9 cellular contexts compared by ENCODE assay signal in genomic region chr19:43638991-43639494, GRCh38. TPM values are rescaled to one million over a fixed set of nuclear protein-coding genes. Genes with fewer than 3 reads are reported as not detected.
DNase-seq lines count a peak whose midpoint lies in the region; ATAC-seq, FAIRE-seq and TF ChIP-seq lines count a peak whose summit lies in the region.
"Had no signal": no experiment of that assay in that cellular context is flagged by ENCODE, and none has a peak within 500 bp of the region (broad histone marks: within the 10 kb centered on the region; RNA-seq: fewer than 3 reads in every experiment).

No MANE protein-coding gene starts in this region.

- no peak for ATAC-seq in CD4-positive, alpha-beta T cell (ENCODE audit: poor library complexity)
- ATAC-seq in GM21515 (IDR thresholded peaks at IDR 0.05; ENCODE audit: unreplicated experiment) = no peak

- H3K9ac ChIP-seq in endothelial cell of umbilical vein (replicated peaks; ENCODE audit: extremely low read depth, insufficient read depth, low read length) = no peak overlapping the region

- H3K4me3 ChIP-seq in OCI-LY7 (ENCODE audit: low read depth, low read length, poor library complexity, severe bottlenecking) (no peak overlapping the region), endothelial cell of umbilical vein (replicated peaks in 1 of 3; ENCODE audit: insufficient read depth in 1 of 3, low read depth in 1 of 3, low read length in 3 of 3) (peak overlapping the region in 2 of 3 experiments; percentile 10 to 35), osteoblast (ENCODE audit: insufficient read depth, low read length) (peak overlapping the region; percentile 16)

- BruUV-seq in OCI-LY7 (replicated peaks; lab: Mats Ljungman, UMichigan) (no TSS peak), endothelial cell of umbilical vein (replicated peaks; lab: Mats Ljungman, UMichigan) (no TSS peak)

- dilution Hi-C loops in endothelial cell of umbilical vein (cut with MboI; ENCODE audit: extremely low pct_ligation_motif_present, low sequenced_read_pairs) = no loop called here

- H3K4me2 ChIP-seq in OCI-LY7 (ENCODE audit: low read length) (0 out of 2 replicates have a peak overlapping the region, but pooled peaks have one; percentile 32), endothelial cell of umbilical vein (ENCODE audit: insufficient read depth, low read length) (no peak overlapping the region), osteoblast (ENCODE audit: insufficient read depth, low read length) (no peak overlapping the region)

- peaks cover 27% of the 10 kb centered on the region for H3K27me3 ChIP-seq in CD4-positive, alpha-beta T cell (ENCODE audit: control insufficient read depth, insufficient read depth, low read length)
- H3K27me3 ChIP-seq in endothelial cell of umbilical vein (ENCODE audit: control insufficient read depth in 2 of 2, insufficient read depth in 2 of 2, low read length in 2 of 2) (peaks cover 15 to 25% of the 10 kb centered on the region in 2 experiments), osteoblast (ENCODE audit: insufficient read depth, low read length) (peaks cover 35% of the 10 kb centered on the region)

- intact Hi-C loops in CD4-positive, alpha-beta T cell (cut with DNase I, micrococcal nuclease) = loop anchor here in 1 of 2 experiments (2.0 kb wide), 1 partner anchor 30 kb away; no protein-coding TSS in a partner anchor
- intact Hi-C loops in OCI-LY7 (cut with micrococcal nuclease; ENCODE audit: unreplicated experiment) (no loop called here), endothelial cell of umbilical vein (cut with micrococcal nuclease) (no loop called here)

- H3K9me1 ChIP-seq in endothelial cell of umbilical vein (replicated peaks; ENCODE audit: control insufficient read depth, extremely low read depth, insufficient read depth, low read length) = no peaks in the 10 kb centered on the region

- peaks cover 13% of the 10 kb centered on the region for H3K4me1 Mint-ChIP-seq in CD4-positive, alpha-beta T cell (ENCODE audit: low read depth)

- no peaks in the 10 kb centered on the region for H3K36me3 Mint-ChIP-seq in CD4-positive, alpha-beta T cell (ENCODE audit: low read depth)
- H3K36me3 Mint-ChIP-seq: activated naive CD4-positive, alpha-beta T cell treated with anti-CD3 and anti-CD28 coated beads, Interleukin-2, amount 50 U/mL, for 72 hours had no signal

- POLR2A ChIA-PET in CD4-positive, alpha-beta T cell (lab: Charles Lee) = no interaction called here
- POLR2A ChIA-PET in OCI-LY7 (lab: Charles Lee) = no interaction called here
- POLR2A ChIA-PET in endothelial cell of umbilical vein (lab: Charles Lee) = no interaction called here

- no peak for FAIRE-seq in endothelial cell of umbilical vein (lab: Jason Lieb, UNC)

- TF ChIP-seq POLR2A in endothelial cell of umbilical vein (IDR thresholded peaks at IDR 0.05; ENCODE audit: low read depth, low read length) = no peak

- H3K79me2 ChIP-seq in OCI-LY7 (ENCODE audit: insufficient read depth, low read depth, low read length) = no peaks in the 10 kb centered on the region
- no peaks in the 10 kb centered on the region for H3K79me2 ChIP-seq in endothelial cell of umbilical vein (ENCODE audit: control insufficient read depth, insufficient read depth, low read length)
- no peaks in the 10 kb centered on the region for H3K79me2 ChIP-seq in osteoblast (ENCODE audit: insufficient read depth, low read length)

- H4K20me1 ChIP-seq in OCI-LY7 (ENCODE audit: insufficient read depth, low read length) = no peaks in the 10 kb centered on the region
- H4K20me1 ChIP-seq in endothelial cell of umbilical vein (replicated peaks; ENCODE audit: control insufficient read depth, extremely low read depth, insufficient read depth, low read length) = no peaks in the 10 kb centered on the region
- H4K20me1 ChIP-seq in osteoblast (ENCODE audit: insufficient read depth, low read length) = no peaks in the 10 kb centered on the region

- no peaks in the 10 kb centered on the region for H3K36me3 ChIP-seq in OCI-LY7 (ENCODE audit: insufficient read depth, low read length)
- no peaks in the 10 kb centered on the region for H3K36me3 ChIP-seq in endothelial cell of umbilical vein (ENCODE audit: control insufficient read depth in 2 of 2, extremely low read depth in 1 of 2, insufficient read depth in 2 of 2, low read length in 2 of 2)
- no peaks in the 10 kb centered on the region for H3K36me3 ChIP-seq in osteoblast (ENCODE audit: insufficient read depth, low read length)

- H3K27ac Mint-ChIP-seq in CD4-positive, alpha-beta T cell = no peak overlapping the region
- H3K27ac Mint-ChIP-seq: activated naive CD4-positive, alpha-beta T cell treated with anti-CD3 and anti-CD28 coated beads, Interleukin-2, amount 50 U/mL, for 72 hours had no signal

- H3K9me2 ChIP-seq in OCI-LY7 (ENCODE audit: insufficient read depth, low read length) = no peaks in the 10 kb centered on the region

- H3K27ac ChIP-seq in CD4-positive, alpha-beta T cell (ENCODE audit: low read depth, low read length) = no peak overlapping the region
- H3K27ac ChIP-seq in OCI-LY7 (ENCODE audit: low read depth, low read length, poor library complexity, severe bottlenecking) = no peak overlapping the region
- no peak overlapping the region for H3K27ac ChIP-seq in endothelial cell of umbilical vein (ENCODE audit: insufficient read depth, low read depth, low read length)
- no peak overlapping the region for H3K27ac ChIP-seq in osteoblast (ENCODE audit: low read depth, low read length)

- no peaks in the 10 kb centered on the region for H3K9me3 ChIP-seq in CD4-positive, alpha-beta T cell (ENCODE audit: control insufficient read depth, low read length)
- no peaks in the 10 kb centered on the region for H3K9me3 ChIP-seq in OCI-LY7 (ENCODE audit: low read length)
- H3K9me3 ChIP-seq in endothelial cell of umbilical vein (replicated peaks; ENCODE audit: control insufficient read depth, insufficient read depth, low read length) = no peaks in the 10 kb centered on the region
- H3K9me3 ChIP-seq in osteoblast (ENCODE audit: low read depth, low read length) = no peaks in the 10 kb centered on the region

- H3K9me3 Mint-ChIP-seq in CD4-positive, alpha-beta T cell = no peaks in the 10 kb centered on the region
- H3K9me3 Mint-ChIP-seq: activated naive CD4-positive, alpha-beta T cell treated with anti-CD3 and anti-CD28 coated beads, Interleukin-2, amount 50 U/mL, for 72 hours had no signal

- H2AFZ ChIP-seq in OCI-LY7 (ENCODE audit: low read length) = no peak overlapping the region
- H2AFZ ChIP-seq in endothelial cell of umbilical vein (ENCODE audit: low read depth, low read length) = peak overlapping the region; percentile 64
- H2AFZ ChIP-seq in osteoblast (ENCODE audit: low read length) = no peak overlapping the region

- peaks cover 12% of the 10 kb centered on the region for H3K4me1 ChIP-seq in OCI-LY7 (ENCODE audit: insufficient read depth, low read length, poor library complexity, severe bottlenecking)
- peaks cover 7% of the 10 kb centered on the region for H3K4me1 ChIP-seq in endothelial cell of umbilical vein (ENCODE audit: control insufficient read depth, extremely low read depth, insufficient read depth, low read length)
- H3K4me1 ChIP-seq in osteoblast (ENCODE audit: insufficient read depth, low read length) = peaks cover 23% of the 10 kb centered on the region

- H3K4me3 Mint-ChIP-seq in CD4-positive, alpha-beta T cell = peak overlapping the region; percentile 85

- H3K27me3 Mint-ChIP-seq in CD4-positive, alpha-beta T cell = peaks cover 33% of the 10 kb centered on the region

- DNase-seq in CD4-positive, alpha-beta T cell = no peak
- DNase-seq in OCI-LY7 (ENCODE audit: low spot score) (no peak), endothelial cell of umbilical vein (ENCODE audit: low read depth, low spot score) (no peak), osteoblast (ENCODE audit: insufficient read length, low spot score, missing footprints) (no peak), NCI-H524 treated with DMSO at 0.1 percent for 48 hours (lab: John Stamatoyannopoulos, UW) (no peak), NAMALWA (ENCODE audit: low spot score) (no peak)
- DNase-seq in central memory CD4-positive, alpha-beta T cell = no peak

- CTCF ChIA-PET in CD4-positive, alpha-beta T cell (lab: Charles Lee) = no interaction called here
- CTCF ChIA-PET in OCI-LY7 (lab: Charles Lee; ENCODE audit: unreplicated experiment) = no interaction called here
- CTCF ChIA-PET in endothelial cell of umbilical vein (lab: Charles Lee) = no interaction called here

- TF ChIP-seq CTCF in CD4-positive, alpha-beta T cell (IDR thresholded peaks at IDR 0.05) = no peak
- TF ChIP-seq CTCF in OCI-LY7 (conservative IDR thresholded peaks at IDR 0.05; ENCODE audit: low read length) = no peak
- no peak for TF ChIP-seq CTCF in endothelial cell of umbilical vein (IDR thresholded peaks at IDR 0.05; ENCODE audit: extremely low read depth in 1 of 2, insufficient read depth in 1 of 2, low read depth in 1 of 2, low read length in 2 of 2)
- no peak for TF ChIP-seq CTCF in osteoblast (IDR thresholded peaks at IDR 0.05; ENCODE audit: extremely low read depth, low read depth, low read length)

RNA-seq across cellular contexts. Expression of gene CADM4, which starts 0.6 kb away (rescaled TPM):
- under 1 TPM; 0.28 to 0.36 TPM for total RNA-seq in CD4-positive, alpha-beta T cell
- total RNA-seq in OCI-LY7 (2014; rRNA removed; shearing (Covaris generic)) = 0.05 TPM in 1 of 2 replicates, not detected in the other
- not detected in 2 replicates for total RNA-seq in OCI-LY7 (2022)
- total RNA-seq in endothelial cell of umbilical vein = 6.7 and 7.5 TPM in 2 replicates
- 5.0 and 7.7 TPM in 2 replicates for polyA plus RNA-seq in endothelial cell of umbilical vein
- polyA plus RNA-seq in endothelial cell of umbilical vein (2011; cell fraction: cytosol; rRNA removed) = 4.3 and 6.2 TPM in 2 replicates
- 1.9 and 2.5 TPM in 2 replicates for polyA plus RNA-seq in endothelial cell of umbilical vein (2011; cell fraction: nucleus; rRNA removed)
- 4.9 and 10.7 TPM in 2 replicates for polyA plus RNA-seq in endothelial cell of umbilical vein (2012)
- 3.6 and 4.3 TPM in 2 replicates for polyA minus RNA-seq in endothelial cell of umbilical vein
- not detected for polyA minus RNA-seq in endothelial cell of umbilical vein (2011; cell fraction: cytosol; rRNA and poly(A)+ RNA removed)
- polyA minus RNA-seq in endothelial cell of umbilical vein (2011; cell fraction: nucleus; rRNA and poly(A)+ RNA removed) = 0.19 and 0.63 TPM in 2 replicates
- total RNA-seq in osteoblast = 1.2 and 1.4 TPM in 2 replicates

RNA-seq across cellular contexts. Expression of gene ZNF428, which starts 19.6 kb away (rescaled TPM):
- 10 to 100 TPM; 22.3 to 24.8 TPM for total RNA-seq in CD4-positive, alpha-beta T cell
- 91.1 and 98.1 TPM in 2 replicates for total RNA-seq in OCI-LY7 (2014; rRNA removed; shearing (Covaris generic))
- total RNA-seq in OCI-LY7 (2022) (28.5 and 31.0 TPM in 2 replicates), endothelial cell of umbilical vein (51.8 and 56.2 TPM in 2 replicates), osteoblast (31.5 and 37.3 TPM in 2 replicates)
- polyA plus RNA-seq in endothelial cell of umbilical vein = 29.2 and 30.7 TPM in 2 replicates
- 36.3 and 53.6 TPM in 2 replicates for polyA plus RNA-seq in endothelial cell of umbilical vein (2011; cell fraction: cytosol; rRNA removed)
- 16.4 and 19.4 TPM in 2 replicates for polyA plus RNA-seq in endothelial cell of umbilical vein (2011; cell fraction: nucleus; rRNA removed)
- polyA plus RNA-seq in endothelial cell of umbilical vein (2012) = 36.4 and 59.1 TPM in 2 replicates
- polyA minus RNA-seq in endothelial cell of umbilical vein = 6.9 and 13.4 TPM in 2 replicates
- 2.5 TPM for polyA minus RNA-seq in endothelial cell of umbilical vein (2011; cell fraction: cytosol; rRNA and poly(A)+ RNA removed)
- 5.4 and 7.9 TPM in 2 replicates for polyA minus RNA-seq in endothelial cell of umbilical vein (2011; cell fraction: nucleus; rRNA and poly(A)+ RNA removed)

RNA-seq across cellular contexts. Expression of gene SRRM5, which starts 27.2 kb away (rescaled TPM):
- under 1 TPM; 0.25 to 0.56 TPM for total RNA-seq in CD4-positive, alpha-beta T cell
- total RNA-seq in OCI-LY7 (2014; rRNA removed; shearing (Covaris generic)) = 0.36 and 0.73 TPM in 2 replicates
- total RNA-seq in OCI-LY7 (2022) = 0.61 and 0.85 TPM in 2 replicates
- 0.27 and 0.32 TPM in 2 replicates for total RNA-seq in endothelial cell of umbilical vein
- 0.13 and 0.17 TPM in 2 replicates for polyA plus RNA-seq in endothelial cell of umbilical vein
- polyA plus RNA-seq in endothelial cell of umbilical vein (2011; cell fraction: cytosol; rRNA removed) = 0.08 and 0.13 TPM in 2 replicates
- polyA plus RNA-seq in endothelial cell of umbilical vein (2011; cell fraction: nucleus; rRNA removed) = 0.76 and 0.88 TPM in 2 replicates
- polyA plus RNA-seq in endothelial cell of umbilical vein (2012) = 0.20 and 0.37 TPM in 2 replicates
- polyA minus RNA-seq in endothelial cell of umbilical vein = 0.15 and 0.22 TPM in 2 replicates
- not detected for polyA minus RNA-seq in endothelial cell of umbilical vein (2011; cell fraction: cytosol; rRNA and poly(A)+ RNA removed)
- 0.29 and 0.34 TPM in 2 replicates for polyA minus RNA-seq in endothelial cell of umbilical vein (2011; cell fraction: nucleus; rRNA and poly(A)+ RNA removed)
- total RNA-seq in osteoblast = under 0.01 TPM in 1 of 2 replicates, not detected in the other

RNA-seq across cellular contexts. Expression of gene PLAUR, which starts 30.9 kb away (rescaled TPM):
- 10 to 100 TPM; 19.6 to 21.1 TPM for total RNA-seq in CD4-positive, alpha-beta T cell
- total RNA-seq in OCI-LY7 (2014; rRNA removed; shearing (Covaris generic)) = 0.41 TPM in 1 of 2 replicates, not detected in the other
- total RNA-seq in OCI-LY7 (2022) (0.57 and 0.76 TPM in 2 replicates), endothelial cell of umbilical vein (62.9 and 82.0 TPM in 2 replicates), osteoblast (52.5 and 62.2 TPM in 2 replicates)
- polyA plus RNA-seq in endothelial cell of umbilical vein = 60.2 and 66.3 TPM in 2 replicates
- 69.1 and 72.2 TPM in 2 replicates for polyA plus RNA-seq in endothelial cell of umbilical vein (2011; cell fraction: cytosol; rRNA removed)
- polyA plus RNA-seq in endothelial cell of umbilical vein (2011; cell fraction: nucleus; rRNA removed) = 54.9 and 66.5 TPM in 2 replicates
- 88.6 and 102 TPM in 2 replicates for polyA plus RNA-seq in endothelial cell of umbilical vein (2012)
- 25.4 and 28.6 TPM in 2 replicates for polyA minus RNA-seq in endothelial cell of umbilical vein
- 24.4 TPM for polyA minus RNA-seq in endothelial cell of umbilical vein (2011; cell fraction: cytosol; rRNA and poly(A)+ RNA removed)
- polyA minus RNA-seq in endothelial cell of umbilical vein (2011; cell fraction: nucleus; rRNA and poly(A)+ RNA removed) = 11.5 and 13.6 TPM in 2 replicates

RNA-seq across cellular contexts. Expression of gene ZNF576, which starts 42.6 kb away (rescaled TPM):
- 1 to 10 TPM; 4.1 to 4.8 TPM for total RNA-seq in CD4-positive, alpha-beta T cell
- 11.6 and 20.2 TPM in 2 replicates for total RNA-seq in OCI-LY7 (2014; rRNA removed; shearing (Covaris generic))
- total RNA-seq in OCI-LY7 (2022) = 14.5 and 17.8 TPM in 2 replicates
- 19.5 and 20.3 TPM in 2 replicates for total RNA-seq in endothelial cell of umbilical vein
- 27.7 and 38.3 TPM in 2 replicates for polyA plus RNA-seq in endothelial cell of umbilical vein
- polyA plus RNA-seq in endothelial cell of umbilical vein (2011; cell fraction: cytosol; rRNA removed) = 15.7 and 19.2 TPM in 2 replicates
- polyA plus RNA-seq in endothelial cell of umbilical vein (2011; cell fraction: nucleus; rRNA removed) = 6.8 and 7.3 TPM in 2 replicates
- 14.8 and 16.0 TPM in 2 replicates for polyA plus RNA-seq in endothelial cell of umbilical vein (2012)
- polyA minus RNA-seq in endothelial cell of umbilical vein = 6.9 and 8.5 TPM in 2 replicates
- 5.0 TPM for polyA minus RNA-seq in endothelial cell of umbilical vein (2011; cell fraction: cytosol; rRNA and poly(A)+ RNA removed)
- polyA minus RNA-seq in endothelial cell of umbilical vein (2011; cell fraction: nucleus; rRNA and poly(A)+ RNA removed) = 6.8 and 9.3 TPM in 2 replicates
- total RNA-seq in osteoblast = 7.4 and 9.4 TPM in 2 replicates
